In the genomic region with DNA sequence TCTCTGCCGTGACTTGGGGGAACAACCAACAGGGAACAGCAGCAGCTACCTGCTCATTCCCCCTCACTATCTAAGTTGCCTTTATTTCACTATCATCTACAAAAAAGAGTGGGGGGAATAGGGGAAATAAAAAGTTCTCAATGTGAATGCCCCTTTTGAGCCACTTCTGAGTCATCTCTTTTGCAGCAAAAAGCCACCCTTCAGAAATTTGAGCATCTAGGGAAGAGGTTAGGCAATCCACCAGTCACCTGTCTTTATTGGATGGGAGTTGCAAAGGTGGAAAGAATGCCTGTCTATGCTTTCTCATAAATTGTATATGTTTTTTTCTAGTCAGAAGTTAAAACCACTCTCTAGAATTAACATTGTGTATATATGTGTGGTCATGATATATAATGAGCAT, we compare ENCODE assay signal across 20 cellular contexts. TPM values are rescaled to one million over a fixed set of nuclear protein-coding genes. Genes with fewer than 3 reads are reported as not detected.
DNase-seq lines count a peak whose midpoint lies in the region; ATAC-seq and TF ChIP-seq lines count a peak whose summit lies in the region.
"Had no signal": no experiment of that assay in that cellular context is flagged by ENCODE, and none has a peak within 500 bp of the region (broad histone marks: within the 10 kb centered on the region; RNA-seq: fewer than 3 reads in every experiment).

No MANE protein-coding gene starts in this region.

- CTCF ChIA-PET in MCF 10A (lab: Yijun Ruan, JAX) = interaction anchor here (0.8 kb wide), 1 partner anchor 123 kb away, joined by 4 read pairs; no protein-coding TSS in a partner anchor
- CTCF ChIA-PET in CD8-positive, alpha-beta T cell (lab: Charles Lee) = interaction anchor here (1.0 kb wide), 1 partner anchor 128 kb away, joined by 3 read pairs; no protein-coding TSS in a partner anchor

- H3K27me3 Mint-ChIP-seq in MCF 10A (ENCODE audit: insufficient read depth, unreplicated experiment) = no peaks in the 10 kb centered on the region
- no peaks in the 10 kb centered on the region for H3K27me3 Mint-ChIP-seq in CD8-positive, alpha-beta T cell (ENCODE audit: low read depth)
- H3K27me3 Mint-ChIP-seq: activated naive CD8-positive, alpha-beta T cell treated with anti-CD3 and anti-CD28 coated beads for 36 hours; stimulated activated naive B cell treated with anti-CD40 and anti-IgM and Interleukin-4, amounts not matched to agents 10 μg/mL and 1 μg/mL and 100 μg/mL, for 72 hours had no signal

- no peak overlapping the region for H3K27ac Mint-ChIP-seq in MCF 10A (ENCODE audit: low read depth, unreplicated experiment)
- H3K27ac Mint-ChIP-seq in CD8-positive, alpha-beta T cell = no peak overlapping the region
- H3K27ac Mint-ChIP-seq: activated naive CD8-positive, alpha-beta T cell treated with anti-CD3 and anti-CD28 coated beads for 36 hours; activated T-helper 1 cell treated with anti-CD3 and anti-CD28 coated beads, Interleukin-12 subunit alpha, Interleukin-12 subunit beta, Interleukin-2, Interleukin-4 antibody, amounts not matched to agents 30 ng/mL and 10 ng/mL and 1 ng/mL, durations not matched to agents 14 hours and 24 hours and 36 hours; stimulated activated naive B cell treated with anti-CD40 and anti-IgM and Interleukin-4, amounts not matched to agents 10 μg/mL and 1 μg/mL and 100 μg/mL, for 72 hours had no signal

- peak; percentile 34 for DNase-seq in MCF 10A (ENCODE audit: unreplicated experiment)
- DNase-seq in breast epithelium (ENCODE audit: low spot score in 2 of 2) = no peak
- DNase-seq in SKM-1 treated with dmso at 0.1 percent for 144 hours (lab: John Stamatoyannopoulos, UW; ENCODE audit: unreplicated experiment) = peak; percentile 40
- DNase-seq in fibroblast of villous mesenchyme (ENCODE audit: low read depth) = peak; percentile 39
- DNase-seq in C1 segment of cervical spinal cord (lab: John Stamatoyannopoulos, UW) = no peak
- DNase-seq in CD8-positive, alpha-beta T cell = no peak
- no peak for DNase-seq in activated CD4-positive, CD25-positive, alpha-beta regulatory T cell (lab: John Stamatoyannopoulos, UW)
- DNase-seq in NCI-H226 = no peak
- DNase-seq: activated CD4-positive, alpha-beta T cell treated with anti-CD3 and anti-CD28 coated beads for 48 hours; activated naive CD8-positive, alpha-beta T cell treated with anti-CD3 and anti-CD28 coated beads for 36 hours; COR-L47; NCI-H526; stimulated activated CD4-positive, alpha-beta T cell treated with anti-CD3 and anti-CD28 coated beads, Interleukin-2, amount 100 ng/mL, for 24 hours; stimulated activated naive B cell treated with anti-CD40 and anti-IgM and Interleukin-4, amounts not matched to agents 10 μg/mL and 1 μg/mL and 100 μg/mL, for 72 hours; testis had no signal

- TF ChIP-seq POLR2A in breast epithelium (IDR thresholded peaks at IDR 0.05) = no peak

- TF ChIP-seq CTCF in MCF 10A (IDR thresholded peaks at IDR 0.05; ENCODE audit: unreplicated experiment) (no peak), breast epithelium (IDR thresholded peaks at IDR 0.05) (no peak), fibroblast of villous mesenchyme (IDR thresholded peaks at IDR 0.05; ENCODE audit: insufficient read depth, low read depth, low read length) (no peak)
- TF ChIP-seq CTCF in CD8-positive, alpha-beta T cell (IDR thresholded peaks at IDR 0.05) = no peak

- H3K4me1 ChIP-seq in breast epithelium = no peaks in the 10 kb centered on the region
- H3K4me1 ChIP-seq in CD8-positive, alpha-beta T cell (ENCODE audit: insufficient read depth, low read length) = no peaks in the 10 kb centered on the region
- H3K4me1 ChIP-seq: testis had no signal

- ATAC-seq in CD8-positive, alpha-beta T cell = no peak
- ATAC-seq: Right ventricle myocardium inferior; stimulated activated naive B cell treated with anti-CD40 and anti-IgM and Interleukin-4, amounts not matched to agents 10 μg/mL and 1 μg/mL and 100 μg/mL, for 72 hours had no signal

- no peaks in the 10 kb centered on the region for H3K9me3 Mint-ChIP-seq in MCF 10A (ENCODE audit: unreplicated experiment)
- H3K9me3 Mint-ChIP-seq in CD8-positive, alpha-beta T cell = no peaks in the 10 kb centered on the region
- H3K9me3 Mint-ChIP-seq: activated naive CD8-positive, alpha-beta T cell treated with anti-CD3 and anti-CD28 coated beads for 36 hours; activated T-helper 1 cell treated with anti-CD3 and anti-CD28 coated beads, Interleukin-12 subunit alpha, Interleukin-12 subunit beta, Interleukin-2, Interleukin-4 antibody, amounts not matched to agents 30 ng/mL and 10 ng/mL and 1 ng/mL, durations not matched to agents 14 hours and 24 hours and 36 hours; stimulated activated naive B cell treated with anti-CD40 and anti-IgM and Interleukin-4, amounts not matched to agents 10 μg/mL and 1 μg/mL and 100 μg/mL, for 72 hours had no signal

- H3K27me3 ChIP-seq in breast epithelium = no peaks in the 10 kb centered on the region
- H3K27me3 ChIP-seq in CD8-positive, alpha-beta T cell (ENCODE audit: insufficient read depth, low read length) = no peaks in the 10 kb centered on the region
- H3K27me3 ChIP-seq: testis had no signal

- POLR2A ChIA-PET in MCF 10A (lab: Yijun Ruan, JAX) = no interaction called here
- POLR2A ChIA-PET in CD8-positive, alpha-beta T cell (lab: Charles Lee) = no interaction called here

- peaks cover 41% of the 10 kb centered on the region for H3K36me3 Mint-ChIP-seq in MCF 10A (ENCODE audit: insufficient read depth, unreplicated experiment)
- H3K36me3 Mint-ChIP-seq in CD8-positive, alpha-beta T cell = peaks cover 67% of the 10 kb centered on the region

- H3K4me3 ChIP-seq in breast epithelium (no peak overlapping the region), fibroblast of villous mesenchyme (ENCODE audit: low read depth, low read length) (no peak overlapping the region)
- no peak overlapping the region for H3K4me3 ChIP-seq in CD8-positive, alpha-beta T cell (ENCODE audit: low read depth, low read length)
- H3K4me3 ChIP-seq: lung, skin epidermis, testis had no signal

- H3K36me3 ChIP-seq in breast epithelium = no peaks in the 10 kb centered on the region
- H3K36me3 ChIP-seq in CD8-positive, alpha-beta T cell (ENCODE audit: insufficient read depth, low read length) = peaks cover 14% of the 10 kb centered on the region

- no peak overlapping the region for H3K4me3 Mint-ChIP-seq in MCF 10A (ENCODE audit: unreplicated experiment)
- no peak overlapping the region for H3K4me3 Mint-ChIP-seq in CD8-positive, alpha-beta T cell
- H3K4me3 Mint-ChIP-seq: activated naive CD8-positive, alpha-beta T cell treated with anti-CD3 and anti-CD28 coated beads for 36 hours; activated T-helper 1 cell treated with anti-CD3 and anti-CD28 coated beads, Interleukin-12 subunit alpha, Interleukin-12 subunit beta, Interleukin-2, Interleukin-4 antibody, amounts not matched to agents 30 ng/mL and 10 ng/mL and 1 ng/mL, durations not matched to agents 14 hours and 24 hours and 36 hours; stimulated activated naive B cell treated with anti-CD40 and anti-IgM and Interleukin-4, amounts not matched to agents 10 μg/mL and 1 μg/mL and 100 μg/mL, for 72 hours had no signal

- H3K9me3 ChIP-seq in breast epithelium = no peaks in the 10 kb centered on the region
- no peaks in the 10 kb centered on the region for H3K9me3 ChIP-seq in CD8-positive, alpha-beta T cell (ENCODE audit: low read length)
- H3K9me3 ChIP-seq: testis had no signal

- no TSS peak for BruUV-seq in MCF 10A (replicated peaks; lab: Mats Ljungman, UMichigan)

- peaks cover 6% of the 10 kb centered on the region for H3K4me1 Mint-ChIP-seq in MCF 10A (ENCODE audit: insufficient read depth, unreplicated experiment)
- peaks cover 7% of the 10 kb centered on the region for H3K4me1 Mint-ChIP-seq in CD8-positive, alpha-beta T cell (ENCODE audit: low read depth)
- H3K4me1 Mint-ChIP-seq: activated naive CD8-positive, alpha-beta T cell treated with anti-CD3 and anti-CD28 coated beads for 36 hours had no signal

- peak overlapping the region in 1 of 2 donors; percentile 18 for H3K27ac ChIP-seq in breast epithelium
- H3K27ac ChIP-seq in CD8-positive, alpha-beta T cell (ENCODE audit: low read depth, low read length) = no peak overlapping the region
- H3K27ac ChIP-seq: 22Rv1, skin epidermis, testis had no signal

- intact Hi-C loops in MCF 10A (cut with micrococcal nuclease) (loop anchor here (10.0 kb wide), 1 partner anchor 593 kb away; no protein-coding TSS in a partner anchor), breast epithelium (cut with DNase I; ENCODE audit: low total_unique reads) (no loop called here)
- intact Hi-C loops in CD8-positive, alpha-beta T cell (cut with DNase I, micrococcal nuclease) = loop anchor here in 1 of 2 experiments (10.0 kb wide), 1 partner anchor 423 kb away; no protein-coding TSS in a partner anchor

RNA-seq across cellular contexts. Expression of a gene that starts 41.1 kb away (rescaled TPM):
- total RNA-seq in MCF 10A (2022) (8.5 and 9.7 TPM in 2 replicates), breast epithelium (10 to 100 TPM; 56.3 to 66.6 (median 58.3) TPM), fibroblast of villous mesenchyme (3.5 and 7.8 TPM in 2 replicates)
- total RNA-seq in CD8-positive, alpha-beta T cell = 1 to 10 TPM; 9.5 to 9.8 TPM

Comparison
In these comparisons a context has a peak if more than half of its experiments do, and no peak if none do; other contexts are left out.
1. DNase-seq: peak in MCF 10A (single experiment), SKM-1 treated with dmso at 0.1 percent for 144 hours (single experiment) and fibroblast of villous mesenchyme (single experiment); none in breast epithelium (0 of 2), C1 segment of cervical spinal cord (0 of 14), CD8-positive, alpha-beta T cell (0 of 7), activated CD4-positive, CD25-positive, alpha-beta regulatory T cell (0 of 4) and NCI-H226 (single experiment).